In genomic region chr10:25317596-25318211, GRCh38 we compare ENCODE assay signal across 8 cellular contexts.
A peak's percentile ranks its signal among the peaks of the same experiment; 100 is the strongest.
DNase-seq lines count a peak whose midpoint lies in the region; ATAC-seq, FAIRE-seq and TF ChIP-seq lines count a peak whose summit lies in the region.
"Not testable (repeated sequence)": the region's sequence is repeated elsewhere in the genome, so short reads cannot be mapped to it uniquely, and the experiment has no call there.

No MANE protein-coding gene starts in this region.

- not testable (repeated sequence) for FAIRE-seq in small intestine (lab: Jason Lieb, UNC)

- DNase-seq in A172 (ENCODE audit: low spot score) (peak; percentile 31), Daoy (ENCODE audit: low read depth) (peak; percentile 23), HT-29 (ENCODE audit: low spot score) (peak; percentile 32), MG63 (peak; percentile 3), amniotic epithelial cell (ENCODE audit: low read depth) (peak; percentile 20), left colon (peak; percentile 31 to 50), small intestine (peak; percentile 31)
- DNase-seq in RWPE2 (ENCODE audit: low spot score), result not testable (repeated sequence)

- peak; percentile 31; the same call in 1 of the 3 replicates for ATAC-seq in RWPE2 (ENCODE audit: low read depth)
- ATAC-seq in left colon, result peak; percentile 92

- not testable (repeated sequence) for H3K4me3 ChIP-seq in MG63; RWPE2 (ENCODE audit: severe bottlenecking); small intestine (ENCODE audit: low read depth in 1 of 2, low read length in 2 of 2)

- H3K27me3 ChIP-seq in MG63; RWPE2 (ENCODE audit: insufficient read depth, poor library complexity, severe bottlenecking); small intestine (ENCODE audit: control insufficient read depth in 2 of 2, insufficient read depth in 2 of 2, low read length in 2 of 2): not testable (repeated sequence)

- TF ChIP-seq CTCF in RWPE2 (IDR thresholded peaks at IDR 0.05; ENCODE audit: poor library complexity, severe bottlenecking), result not testable (repeated sequence)

- H3K27ac ChIP-seq in RWPE2 (ENCODE audit: poor library complexity, severe bottlenecking); small intestine (ENCODE audit: low read depth in 1 of 2, low read length in 1 of 2): not testable (repeated sequence)

- WGBS in small intestine, 3 donors, result 58 to 77% (median 59%) methylated on average over 9 of the region's 9 CpGs

- H3K36me3 ChIP-seq in MG63; RWPE2 (ENCODE audit: low read depth); small intestine (ENCODE audit: control insufficient read depth in 2 of 2, insufficient read depth in 2 of 2, low read length in 2 of 2): not testable (repeated sequence)

- not testable (repeated sequence) for H3K4me1 ChIP-seq in RWPE2 (ENCODE audit: insufficient read depth, poor library complexity, severe bottlenecking); small intestine (ENCODE audit: control insufficient read depth in 2 of 2, insufficient read depth in 1 of 2, low read depth in 1 of 2, low read length in 1 of 2)

- intact Hi-C loops in left colon (cut with DNase I, micrococcal nuclease), result not testable (repeated sequence)

- not testable (repeated sequence) for H3K9me3 ChIP-seq in MG63; RWPE2 (ENCODE audit: severe bottlenecking); small intestine (ENCODE audit: control insufficient read depth, low read depth)
